Comparison of ENCODE assay signal across 28 cellular contexts in the genomic region with DNA sequence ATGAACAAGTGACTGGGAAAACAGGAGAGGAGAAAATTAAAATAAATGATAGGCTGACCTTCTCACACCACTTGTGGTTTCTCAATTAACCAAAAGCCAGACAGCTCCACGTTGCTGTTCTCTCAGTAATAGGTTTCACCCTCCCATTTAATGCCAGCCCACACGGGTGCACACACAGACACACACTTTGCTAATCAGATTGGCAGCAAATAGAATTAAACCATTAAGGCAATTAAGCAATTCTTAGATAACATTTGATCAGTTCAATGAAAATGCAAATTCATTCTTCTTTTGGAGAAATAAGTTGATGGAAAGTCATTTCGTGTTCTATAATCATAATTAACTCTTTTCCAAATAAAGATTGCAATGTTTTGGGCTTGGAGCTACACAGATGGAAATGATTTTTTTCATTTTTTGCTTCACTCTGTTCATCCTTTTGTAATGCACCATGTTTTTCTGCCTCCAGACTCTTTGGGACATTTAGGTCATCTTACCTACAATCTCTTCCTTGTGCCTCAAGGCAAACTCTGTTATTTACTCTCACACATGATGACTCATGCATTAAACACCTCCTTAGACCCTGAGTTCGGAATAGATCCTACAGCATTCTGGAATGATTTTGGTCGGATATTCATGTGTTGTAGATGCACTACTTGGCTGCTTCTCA.
DNase-seq lines count a peak whose midpoint lies in the region; ATAC-seq, FAIRE-seq and TF ChIP-seq lines count a peak whose summit lies in the region.
"Had no signal": no experiment of that assay in that cellular context is flagged by ENCODE, and none has a peak within 500 bp of the region (broad histone marks: within the 10 kb centered on the region; RNA-seq: fewer than 3 reads in every experiment).

No MANE protein-coding gene starts in this region.

- ATAC-seq in A549 (no peak), GM18861 (IDR thresholded peaks at IDR 0.05; ENCODE audit: unreplicated experiment) (no peak), GM21528 (IDR thresholded peaks at IDR 0.05; ENCODE audit: low FRiP score, unreplicated experiment) (no peak)
- ATAC-seq: activated CD8-positive, alpha-beta T cell treated with anti-CD3 and anti-CD28 coated beads for 36 hours; gastrocnemius medialis; psoas muscle had no signal

- no peak overlapping the region for H3K4me2 ChIP-seq in A549
- H3K4me2 ChIP-seq in endothelial cell of umbilical vein (ENCODE audit: insufficient read depth, low read length) = no peak overlapping the region
- H3K4me2 ChIP-seq: BLaER1 treated with 17β-estradiol and CSF1 and Interleukin-3, amounts not matched to agents 10 nM and 100 nM had no signal

- H3K79me2 ChIP-seq in endothelial cell of umbilical vein (ENCODE audit: control insufficient read depth, insufficient read depth, low read length) = no peaks in the 10 kb centered on the region

- no peak for FAIRE-seq in A549 (lab: Jason Lieb, UNC)
- FAIRE-seq in H54 (lab: Jason Lieb, UNC) = peak; percentile 48
- FAIRE-seq in endothelial cell of umbilical vein (lab: Jason Lieb, UNC) = no peak
- FAIRE-seq: endometrium, H1 had no signal

- no peak overlapping the region for H3K27ac ChIP-seq in A549
- no peak overlapping the region for H3K27ac ChIP-seq in endothelial cell of umbilical vein (ENCODE audit: insufficient read depth, low read depth, low read length)
- no peak overlapping the region for H3K27ac ChIP-seq in caudate nucleus (ENCODE audit: low read depth, low read length)
- H3K27ac ChIP-seq: BLaER1 treated with 17β-estradiol and CSF1 and Interleukin-3, amounts not matched to agents 10 nM and 100 nM; gastrocnemius medialis; HL-60; psoas muscle; transverse colon had no signal

- H3K36me3 ChIP-seq in endothelial cell of umbilical vein (ENCODE audit: control insufficient read depth in 2 of 2, extremely low read depth in 1 of 2, insufficient read depth in 2 of 2, low read length in 2 of 2) = no peaks in the 10 kb centered on the region
- H3K36me3 ChIP-seq: gastrocnemius medialis, transverse colon had no signal

- H3K4me3 ChIP-seq in A549 (no peak overlapping the region), endothelial cell of umbilical vein (replicated peaks in 1 of 3; ENCODE audit: insufficient read depth in 1 of 3, low read depth in 1 of 3, low read length in 3 of 3) (no peak overlapping the region)
- H3K4me3 ChIP-seq: BLaER1 treated with 17β-estradiol and CSF1 and Interleukin-3, amounts not matched to agents 10 nM and 100 nM; gastrocnemius medialis; psoas muscle; transverse colon had no signal

- TF ChIP-seq POLR2A in A549 (IDR thresholded peaks at IDR 0.05; ENCODE audit: low read length) = no peak
- TF ChIP-seq POLR2A in H54 (IDR thresholded peaks at IDR 0.05; ENCODE audit: low read depth, low read length) = no peak
- no peak for TF ChIP-seq POLR2A in endothelial cell of umbilical vein (IDR thresholded peaks at IDR 0.05; ENCODE audit: low read depth, low read length)

- H3K9me3 ChIP-seq in A549 = no peaks in the 10 kb centered on the region
- peaks cover 1% of the 10 kb centered on the region for H3K9me3 ChIP-seq in endothelial cell of umbilical vein (replicated peaks; ENCODE audit: control insufficient read depth, insufficient read depth, low read length)
- H3K9me3 ChIP-seq: gastrocnemius medialis, psoas muscle, transverse colon had no signal

- POLR2A ChIA-PET in A549 (lab: Yijun Ruan, JAX) = no interaction called here
- POLR2A ChIA-PET in endothelial cell of umbilical vein (lab: Charles Lee) = no interaction called here

- TF ChIP-seq EP300 in A549 (IDR thresholded peaks at IDR 0.05) = no peak

- H3K9me1 ChIP-seq in endothelial cell of umbilical vein (replicated peaks; ENCODE audit: control insufficient read depth, extremely low read depth, insufficient read depth, low read length) = no peaks in the 10 kb centered on the region

- 6% methylated on average over 5 of the region's 5 CpGs for WGBS in A549 (ENCODE audit: missing lambda C conversion rate)

- no peaks in the 10 kb centered on the region for H3K27me3 ChIP-seq in endothelial cell of umbilical vein (ENCODE audit: control insufficient read depth in 2 of 2, insufficient read depth in 2 of 2, low read length in 2 of 2)
- H3K27me3 ChIP-seq: BLaER1 treated with 17β-estradiol and CSF1 and Interleukin-3, amounts not matched to agents 10 nM and 100 nM; gastrocnemius medialis; transverse colon had no signal

- no peak for DNase-seq in A549 (ENCODE audit: low read depth in 1 of 2, low spot score in 1 of 2)
- DNase-seq in H54 (ENCODE audit: insufficient read length, low spot score) = no peak
- DNase-seq in NCI-H82 treated with DMSO at 0.1 percent for 48 hours (lab: John Stamatoyannopoulos, UW; ENCODE audit: unreplicated experiment) = peak; percentile 84
- DNase-seq in endothelial cell of umbilical vein (ENCODE audit: low read depth, low spot score) = no peak
- no peak for DNase-seq in activated CD4-positive, alpha-beta T cell treated with anti-CD3 and anti-CD28 coated beads, Interleukin-2, amount 50 U/mL, for 48 hours
- DNase-seq in caudate nucleus (lab: John Stamatoyannopoulos, UW) = no peak
- DNase-seq: activated CD4-positive, alpha-beta T cell treated with anti-CD3 and anti-CD28 coated beads for 1 hour; activated CD8-positive, alpha-beta memory T cell treated with anti-CD3 and anti-CD28 coated beads, Interleukin-2, amount 50 U/mL, for 48 hours; activated CD8-positive, alpha-beta T cell treated with anti-CD3 and anti-CD28 coated beads for 36 hours; activated naive CD4-positive, alpha-beta T cell treated with Interleukin-2 at 50 U/mL for 16 hours; cerebellar nuclear complex; dermis blood vessel endothelial cell; DMS79; gastrocnemius medialis; Kasumi-1; NCI-H1048; NCI-H1694 treated with DMSO at 0.1 percent for 48 hours; NCI-H446; OCI-M1; psoas muscle; stimulated activated CD4-positive, alpha-beta T cell treated with anti-CD3 and anti-CD28 coated beads, Interleukin-4, amount 100 ng/mL, for 24 hours; transverse colon had no signal

- CTCF ChIA-PET in A549 (lab: Yijun Ruan, JAX) (interaction anchor here (0.8 kb wide), 1 partner anchor 8 kb away, joined by 3 read pairs; no protein-coding TSS in a partner anchor), endothelial cell of umbilical vein (lab: Charles Lee) (no interaction called here)

- TF ChIP-seq CTCF in A549 (IDR thresholded peaks at IDR 0.05) = no peak
- TF ChIP-seq CTCF in endothelial cell of umbilical vein (IDR thresholded peaks at IDR 0.05; ENCODE audit: extremely low read depth in 1 of 2, insufficient read depth in 1 of 2, low read depth in 1 of 2, low read length in 2 of 2) = no peak

- dilution Hi-C loops in endothelial cell of umbilical vein (cut with MboI; ENCODE audit: extremely low pct_ligation_motif_present, low sequenced_read_pairs) = no loop called here

- no TSS peak for BruUV-seq in endothelial cell of umbilical vein (replicated peaks; lab: Mats Ljungman, UMichigan)

- intact Hi-C loops in endothelial cell of umbilical vein (cut with micrococcal nuclease) = no loop called here

- TF ChIP-seq RAD21 in A549 (conservative IDR thresholded peaks at IDR 0.05 in 1 of 2, IDR thresholded peaks at IDR 0.05 in 1 of 2) = no peak

- H3K9ac ChIP-seq in endothelial cell of umbilical vein (replicated peaks; ENCODE audit: extremely low read depth, insufficient read depth, low read length) = no peak overlapping the region
- H3K9ac ChIP-seq: BLaER1 treated with 17β-estradiol and CSF1 and Interleukin-3, amounts not matched to agents 10 nM and 100 nM had no signal

- no peak overlapping the region for H2AFZ ChIP-seq in endothelial cell of umbilical vein (ENCODE audit: low read depth, low read length)

- H3K4me1 ChIP-seq in A549 (peaks cover 3% of the 10 kb centered on the region; the same call in 1 of the 3 replicates), endothelial cell of umbilical vein (ENCODE audit: control insufficient read depth, extremely low read depth, insufficient read depth, low read length) (no peaks in the 10 kb centered on the region)
- H3K4me1 ChIP-seq: gastrocnemius medialis, psoas muscle, transverse colon had no signal

- H4K20me1 ChIP-seq in endothelial cell of umbilical vein (replicated peaks; ENCODE audit: control insufficient read depth, extremely low read depth, insufficient read depth, low read length) = no peaks in the 10 kb centered on the region

TF ChIP-seq in A549, 52 proteins besides CTCF, POLR2A, EP300 and RAD21:
- TF ChIP-seq MYC (IDR thresholded peaks at IDR 0.05; ENCODE audit: borderline replicate concordance, low read length) (no peak), FOSL2 (IDR thresholded peaks at IDR 0.05) (no peak), FOSL2 (CRISPR knock-in tag; IDR thresholded peaks at IDR 0.05) (peak; percentile 74)
TF ChIP-seq in A549: peak in this region for 1.

TF ChIP-seq in endothelial cell of umbilical vein, 7 proteins besides CTCF, POLR2A, EP300 and RAD21:
- TF ChIP-seq EZH2 (IDR thresholded peaks at IDR 0.05; ENCODE audit: borderline replicate concordance, low read depth, low read length, severe bottlenecking) = no peak
- no peak for TF ChIP-seq POLR2AphosphoS5 (IDR thresholded peaks at IDR 0.05; ENCODE audit: insufficient read depth, low read depth, low read length)
- TF ChIP-seq JUN (IDR thresholded peaks at IDR 0.05; ENCODE audit: borderline replicate concordance, insufficient read depth, insufficient read length, low read depth) = peak; percentile 22
